7 cellular contexts compared by ENCODE assay signal in the genomic region with DNA sequence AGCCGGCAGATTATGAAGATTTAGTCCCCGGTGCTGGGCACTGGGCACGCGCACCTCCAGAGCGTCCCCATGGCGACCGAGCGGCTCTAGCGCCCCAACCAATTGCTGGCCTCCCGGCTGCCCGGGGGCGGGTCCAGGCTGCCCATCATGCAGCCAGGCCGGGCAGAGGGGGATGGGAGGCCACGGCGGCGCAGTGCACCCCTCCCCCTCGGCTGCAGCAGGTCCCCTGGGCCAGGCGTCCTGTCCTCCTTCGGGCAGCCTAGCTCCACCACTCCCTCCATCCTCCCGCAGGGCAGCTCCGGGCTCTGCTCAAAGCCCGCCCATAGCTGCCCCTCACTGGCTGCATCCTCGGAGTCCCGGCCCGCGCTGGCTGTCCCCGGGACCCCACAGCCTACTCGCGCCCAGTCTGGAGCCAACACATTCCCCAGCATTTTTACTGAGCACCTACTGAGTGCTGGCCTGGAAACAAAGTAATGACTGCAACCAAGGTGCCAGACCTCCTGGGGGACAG.
A peak's percentile ranks its signal among the peaks of the same experiment; 100 is the strongest.
DNase-seq lines count a peak whose midpoint lies in the region; ATAC-seq and TF ChIP-seq lines count a peak whose summit lies in the region.

No MANE protein-coding gene starts in this region.

- H3K36me3 Mint-ChIP-seq in Calu3 (ENCODE audit: insufficient read depth, unreplicated experiment) = peaks cover 69% of the 10 kb centered on the region

- intact Hi-C loops in colonic mucosa (cut with DNase I) (no loop called here), Calu3 (cut with micrococcal nuclease; ENCODE audit: unreplicated experiment) (no loop called here)

- no peaks in the 10 kb centered on the region for H3K27me3 ChIP-seq in colonic mucosa

- H3K9me3 ChIP-seq in colonic mucosa = no peaks in the 10 kb centered on the region

- TF ChIP-seq CTCF in colonic mucosa (IDR thresholded peaks at IDR 0.05) (no peak), Calu3 (IDR thresholded peaks at IDR 0.05; ENCODE audit: unreplicated experiment) (no peak)

- H3K4me3 ChIP-seq in colonic mucosa = peak overlapping the region; percentile 4

- H3K9me3 Mint-ChIP-seq in Calu3 (ENCODE audit: low read depth, unreplicated experiment) = no peaks in the 10 kb centered on the region

- ATAC-seq in GM18868 (IDR thresholded peaks at IDR 0.05; ENCODE audit: unreplicated experiment) (peak; percentile 48), left lobe of liver (peak; percentile 82), HG03378 (IDR thresholded peaks at IDR 0.05; ENCODE audit: unreplicated experiment) (no peak)

- H3K27ac Mint-ChIP-seq in Calu3 (ENCODE audit: unreplicated experiment) = no peak overlapping the region

- H3K27me3 Mint-ChIP-seq in Calu3 (ENCODE audit: unreplicated experiment) = no peaks in the 10 kb centered on the region

- no peak overlapping the region for H3K27ac ChIP-seq in colonic mucosa
- H3K27ac ChIP-seq in temporal lobe (ENCODE audit: low read depth, low read length) = peak overlapping the region; percentile 83

- H3K9ac ChIP-seq in colonic mucosa (ENCODE audit: low read depth in 2 of 2, low read length in 2 of 2) = no peak overlapping the region

- no peaks in the 10 kb centered on the region for H3K36me3 ChIP-seq in colonic mucosa

- CTCF ChIA-PET in Calu3 (lab: Charles Lee) = interaction anchor here (0.6 kb wide), 1 partner anchor 137 kb away, joined by 3 read pairs; no protein-coding TSS in a partner anchor

- BruUV-seq in Calu3 (replicated peaks; lab: Mats Ljungman, UMichigan) = no TSS peak

- peaks cover 6% of the 10 kb centered on the region for H3K4me1 ChIP-seq in colonic mucosa

- H3K4me1 Mint-ChIP-seq in Calu3 (ENCODE audit: low read depth, unreplicated experiment) = no peaks in the 10 kb centered on the region

- DNase-seq in NCI-H226 (peak; percentile 75), colonic mucosa (no peak), left lobe of liver (ENCODE audit: low spot score) (peak; percentile 74), Calu3 (no peak)

- no peak overlapping the region for H3K4me3 Mint-ChIP-seq in Calu3 (ENCODE audit: low read depth, unreplicated experiment)

Comparison
In these comparisons a context has a peak if more than half of its experiments do, and no peak if none do; other contexts are left out.
1. DNase-seq: peak in NCI-H226 (single experiment) and left lobe of liver (single experiment); none in colonic mucosa (single experiment) and Calu3 (single experiment).